ENCODE assay signal across 32 cellular contexts in genomic region chr12:63179224-63179623, GRCh38. TPM values are rescaled to one million over a fixed set of nuclear protein-coding genes. Genes with fewer than 3 reads are reported as not detected.
"Had no signal": no experiment of that assay in that cellular context is flagged by ENCODE, and none has a peak within 500 bp of the region (broad histone marks: within the 10 kb centered on the region; RNA-seq: fewer than 3 reads in every experiment).

No MANE protein-coding gene starts in this region.

- FAIRE-seq: colon, endometrium, endothelial cell of umbilical vein, frontal cortex had no signal

- ATAC-seq: effector memory CD8-positive, alpha-beta T cell; esophagus mucosa; foreskin keratinocyte; gastrocnemius medialis; gastroesophageal sphincter; heart left ventricle; heart right ventricle had no signal

- H3K4me1 ChIP-seq: colonic mucosa, esophagus muscularis mucosa, esophagus squamous epithelium, foreskin keratinocyte, gastrocnemius medialis, gastroesophageal sphincter, heart left ventricle, heart right ventricle had no signal

- H3K36me3 ChIP-seq: colonic mucosa, esophagus muscularis mucosa, esophagus squamous epithelium, gastrocnemius medialis, gastroesophageal sphincter, heart left ventricle, heart right ventricle had no signal

- H3K27ac ChIP-seq: colonic mucosa, coronary artery, dorsolateral prefrontal cortex, epithelial cell of prostate, esophagus muscularis mucosa, esophagus squamous epithelium, foreskin keratinocyte, gastrocnemius medialis, gastroesophageal sphincter, heart left ventricle, heart right ventricle had no signal

- H3K27me3 ChIP-seq: colonic mucosa, esophagus muscularis mucosa, esophagus squamous epithelium, foreskin keratinocyte, gastrocnemius medialis, gastroesophageal sphincter, heart left ventricle, heart right ventricle had no signal

- H3K4me3 ChIP-seq: colonic mucosa, coronary artery, dorsolateral prefrontal cortex, esophagus muscularis mucosa, esophagus squamous epithelium, gastrocnemius medialis, gastroesophageal sphincter, heart left ventricle, heart right ventricle had no signal

- H3K9me3 ChIP-seq: colonic mucosa, gastrocnemius medialis had no signal

- DNase-seq: colonic mucosa; cortex of kidney; dermis blood vessel endothelial cell; dorsolateral prefrontal cortex; effector CD4-positive, alpha-beta T cell; effector CD8-positive, alpha-beta T cell; effector memory CD4-positive, alpha-beta T cell; effector memory CD8-positive, alpha-beta T cell; endodermal cell; erythroblast; esophagus squamous epithelium; foreskin fibroblast; foreskin keratinocyte; foreskin melanocyte; gastrocnemius medialis; glutamatergic neuron; head of caudate nucleus; heart left ventricle; heart right ventricle had no signal

RNA-seq across cellular contexts. Expression of gene AVPR1A, which starts 28.2 kb away (rescaled TPM):
- total RNA-seq: dermis microvascular lymphatic vessel endothelial cell, endodermal cell, endothelial cell of umbilical vein, fibroblast of lung, fibroblast of villous mesenchyme, foreskin keratinocyte, glomerular endothelial cell had no signal
- polyA plus RNA-seq: endothelial cell of umbilical vein, fibroblast of lung, foreskin keratinocyte had no signal
